8 cellular contexts compared by ENCODE assay signal in the genomic region with DNA sequence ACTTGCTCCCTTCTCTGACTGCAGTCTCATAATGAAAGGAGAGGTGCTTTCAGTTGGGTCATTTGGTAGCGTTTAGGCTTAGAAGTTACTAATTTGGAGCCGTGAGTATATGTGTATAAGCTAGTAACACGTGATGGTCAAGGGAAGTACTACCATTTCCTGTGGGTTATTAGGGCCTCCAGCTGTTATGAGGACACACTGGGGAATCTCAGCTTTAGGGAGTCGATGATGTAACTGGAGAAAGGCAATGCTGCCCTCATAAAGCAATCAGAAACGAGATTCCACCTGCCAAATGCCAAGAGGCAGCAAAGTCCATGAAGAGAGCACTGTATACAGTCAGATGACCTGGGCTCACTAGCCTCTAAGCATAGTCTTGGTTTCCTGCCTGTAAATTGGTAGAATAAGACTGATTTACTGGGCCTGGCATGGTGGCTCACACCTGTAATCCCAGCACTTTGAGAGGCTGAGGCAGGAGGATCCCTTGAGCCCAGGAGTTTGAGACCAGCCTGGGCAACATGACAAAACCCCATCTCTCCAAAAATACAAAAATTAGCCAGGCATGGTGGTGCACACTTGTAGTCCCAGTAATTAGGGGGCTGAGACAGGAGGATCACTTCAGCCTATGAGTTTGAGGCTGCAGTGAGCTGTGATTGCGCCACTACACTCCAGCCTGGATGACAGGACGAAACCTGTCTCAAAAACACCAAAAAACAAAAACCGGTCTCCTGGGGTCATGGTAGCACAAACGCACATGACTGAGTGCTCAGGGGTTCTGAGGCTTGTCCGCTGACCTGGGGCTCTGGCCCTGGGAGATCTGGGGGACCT. TPM values are rescaled to one million over a fixed set of nuclear protein-coding genes. Genes with fewer than 3 reads are reported as not detected.
DNase-seq lines count a peak whose midpoint lies in the region; ATAC-seq and TF ChIP-seq lines count a peak whose summit lies in the region.

No MANE protein-coding gene starts in this region.

- no peaks in the 10 kb centered on the region for H3K9me2 ChIP-seq in PC-3 (replicated peaks; ENCODE audit: low read length)

- H3K36me3 Mint-ChIP-seq in CD14-positive monocyte, result peaks cover 28 to 34% of the 10 kb centered on the region in 2 donors
- peaks cover 5% of the 10 kb centered on the region for H3K36me3 Mint-ChIP-seq in endothelial cell (ENCODE audit: low read depth, unreplicated experiment)

- H3K4me1 ChIP-seq in PC-3 (ENCODE audit: insufficient read depth, low read length), result peaks cover 6% of the 10 kb centered on the region; the same call in 1 of the 2 replicates

- no peaks in the 10 kb centered on the region for H3F3A ChIP-seq in PC-3 (ENCODE audit: low read length, unreplicated experiment)

- peaks cover 13% of the 10 kb centered on the region for H3K36me3 ChIP-seq in PC-3 (ENCODE audit: low read depth, low read length)

- no peak overlapping the region for H3K4me3 ChIP-seq in PC-3 (ENCODE audit: low read length)
- H3K4me3 ChIP-seq in skeletal muscle cell (ENCODE audit: low read depth, low read length), result no peak overlapping the region

- H2AFZ ChIP-seq in PC-3 (ENCODE audit: low read length), result no peak overlapping the region

- H3K27ac ChIP-seq in PC-3 (ENCODE audit: low read length), result no peak overlapping the region

- no peaks in the 10 kb centered on the region for H3K9me3 ChIP-seq in PC-3 (ENCODE audit: low read length)

- H3K4me2 ChIP-seq in PC-3 (ENCODE audit: low read length), result no peak overlapping the region

- DNase-seq in CD14-positive monocyte (ENCODE audit: low spot score) (no peak), PC-3 (peak; percentile 22), endothelial cell (ENCODE audit: low spot score) (no peak), skeletal muscle cell (ENCODE audit: low read depth) (peak; percentile 52), activated gamma-delta T cell (lab: John Stamatoyannopoulos, UW) (no peak), NCI-H446 (lab: John Stamatoyannopoulos, UW) (no peak)

- POLR2A ChIA-PET in PC-3 (lab: Charles Lee; ENCODE audit: unreplicated experiment), result interaction anchor here (0.6 to 0.8 kb wide), 2 partner anchors 43 to 209 kb away, joined by 3 to 15 read pairs; no protein-coding TSS in a partner anchor

- H3K27me3 ChIP-seq in PC-3 (ENCODE audit: low read length), result no peaks in the 10 kb centered on the region

- H3K27me3 Mint-ChIP-seq in CD14-positive monocyte (ENCODE audit: low read depth in 3 of 3) (no peaks in the 10 kb centered on the region), endothelial cell (ENCODE audit: unreplicated experiment) (peaks cover 9% of the 10 kb centered on the region)

- H3K4me3 Mint-ChIP-seq in CD14-positive monocyte, result peak overlapping the region in 1 of 2 donors; percentile 56
- H3K4me3 Mint-ChIP-seq in endothelial cell (ENCODE audit: unreplicated experiment), result no peak overlapping the region

- peak overlapping the region in 4 of 7 donors; percentile 60 to 79 (median 70) for H3K27ac Mint-ChIP-seq in CD14-positive monocyte
- H3K27ac Mint-ChIP-seq in endothelial cell (ENCODE audit: unreplicated experiment), result peak overlapping the region; percentile 55

- BruUV-seq in PC-3 (replicated peaks; lab: Mats Ljungman, UMichigan), result no TSS peak

- ATAC-seq in GM18861 (IDR thresholded peaks at IDR 0.05; ENCODE audit: unreplicated experiment) (peak; percentile 95), HG02973 (IDR thresholded peaks at IDR 0.05; ENCODE audit: unreplicated experiment) (peak; percentile 83), PC-3 (peak; percentile 43)

- intact Hi-C loops in CD14-positive monocyte (cut with micrococcal nuclease) (no loop called here), PC-3 (cut with micrococcal nuclease) (loop anchor here (5.0 kb wide), 1 partner anchor 76 kb away; no protein-coding TSS in a partner anchor)

- no peaks in the 10 kb centered on the region for H3K79me2 ChIP-seq in PC-3 (ENCODE audit: low read length)

- no peaks in the 10 kb centered on the region; the same call in 1 of the 2 replicates for H4K20me1 ChIP-seq in PC-3 (ENCODE audit: low read length)

- no peak overlapping the region for H3K9ac ChIP-seq in PC-3 (ENCODE audit: low read length)

- H3K4me1 Mint-ChIP-seq in CD14-positive monocyte, result peaks cover 21% of the 10 kb centered on the region
- peaks cover 28% of the 10 kb centered on the region for H3K4me1 Mint-ChIP-seq in endothelial cell (ENCODE audit: unreplicated experiment)

- H3K9me3 Mint-ChIP-seq in CD14-positive monocyte, result peaks cover 0 to 2% (median 0%) of the 10 kb centered on the region in 7 donors
- H3K9me3 Mint-ChIP-seq in endothelial cell (ENCODE audit: unreplicated experiment), result no peaks in the 10 kb centered on the region

- no peak for TF ChIP-seq CTCF in CD14-positive monocyte (IDR thresholded peaks at IDR 0.05)
- TF ChIP-seq CTCF in PC-3 (conservative IDR thresholded peaks at IDR 0.05; ENCODE audit: low read depth, low read length), result no peak
- TF ChIP-seq CTCF in endothelial cell (IDR thresholded peaks at IDR 0.05; ENCODE audit: unreplicated experiment), result no peak

- CTCF ChIA-PET in PC-3 (lab: Charles Lee), result no interaction called here

RNA-seq across cellular contexts. Expression of gene SF3B3, which starts 53.0 kb away (rescaled TPM):
- 10 to 100 TPM; 42.1 to 52.3 TPM for polyA plus RNA-seq in CD14-positive monocyte
- 133 and 181 TPM in 2 replicates for total RNA-seq in PC-3 (2014; rRNA removed)
- 228 TPM for total RNA-seq in endothelial cell (ENCODE audit: unreplicated experiment)

RNA-seq across cellular contexts. Expression of gene COG4, which starts 53.3 kb away (rescaled TPM):
- 10 to 100 TPM; 37.6 to 40.1 TPM for polyA plus RNA-seq in CD14-positive monocyte
- 35.5 and 56.4 TPM in 2 replicates for total RNA-seq in PC-3 (2014; rRNA removed)
- 64.1 TPM for total RNA-seq in endothelial cell (ENCODE audit: unreplicated experiment)

Comparison
In these comparisons a context has a peak if more than half of its experiments do, and no peak if none do; other contexts are left out.
1. DNase-seq: peak in PC-3 (single experiment) and skeletal muscle cell (single experiment); none in CD14-positive monocyte (single experiment), endothelial cell (single experiment), activated gamma-delta T cell (single experiment) and NCI-H446 (0 of 2).
2. ATAC-seq: peak in every context shown above with its lines; median percentile 95 in GM18861; 83 in HG02973; 43 in PC-3.